In the genomic region with DNA sequence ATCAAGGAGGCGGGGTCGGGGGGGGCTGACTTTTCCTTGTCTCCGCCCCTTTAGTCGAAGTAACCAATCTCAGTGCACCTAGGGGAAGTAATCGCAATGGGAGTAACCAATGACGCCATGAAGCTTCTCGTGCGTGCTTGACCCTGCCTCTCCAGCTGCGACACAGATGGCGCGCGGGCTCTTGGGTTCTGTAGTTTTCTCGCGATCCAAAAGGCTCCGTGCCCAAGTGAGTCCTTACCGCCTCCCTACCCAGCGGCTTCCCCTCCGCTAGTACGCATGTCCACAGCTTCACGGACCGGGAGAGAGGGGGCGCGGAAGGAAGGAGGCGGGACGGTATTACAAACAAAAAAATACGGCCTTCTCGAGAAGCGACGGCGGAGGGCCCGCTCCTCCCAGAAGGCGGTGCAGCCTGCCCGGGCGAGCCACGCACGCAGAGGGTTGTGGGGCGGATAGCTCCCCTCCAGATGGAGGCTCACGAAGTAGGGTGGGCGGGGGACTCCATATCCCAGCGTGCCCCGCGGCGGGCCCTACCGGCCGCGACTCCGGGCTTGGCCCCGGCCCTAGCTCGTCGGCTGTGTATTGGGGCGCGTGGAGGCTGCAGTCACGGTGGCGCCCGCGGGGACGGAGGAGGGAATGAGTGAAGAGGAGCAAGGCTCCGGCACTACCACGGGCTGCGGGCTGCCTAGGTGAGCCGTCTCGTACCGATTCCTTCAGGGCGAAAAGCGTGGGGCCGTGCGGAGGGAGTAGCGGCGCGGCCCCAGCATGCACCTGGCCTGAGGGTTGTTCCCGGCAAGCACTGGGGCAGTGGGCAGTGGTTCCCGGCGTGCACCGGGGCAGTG, we compare ENCODE assay signal across 8 cellular contexts.
A peak's percentile ranks its signal among the peaks of the same experiment; 100 is the strongest.
DNase-seq lines count a peak whose midpoint lies in the region; ATAC-seq, FAIRE-seq and TF ChIP-seq lines count a peak whose summit lies in the region.

A gene with protein sequence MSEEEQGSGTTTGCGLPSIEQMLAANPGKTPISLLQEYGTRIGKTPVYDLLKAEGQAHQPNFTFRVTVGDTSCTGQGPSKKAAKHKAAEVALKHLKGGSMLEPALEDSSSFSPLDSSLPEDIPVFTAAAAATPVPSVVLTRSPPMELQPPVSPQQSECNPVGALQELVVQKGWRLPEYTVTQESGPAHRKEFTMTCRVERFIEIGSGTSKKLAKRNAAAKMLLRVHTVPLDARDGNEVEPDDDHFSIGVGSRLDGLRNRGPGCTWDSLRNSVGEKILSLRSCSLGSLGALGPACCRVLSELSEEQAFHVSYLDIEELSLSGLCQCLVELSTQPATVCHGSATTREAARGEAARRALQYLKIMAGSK (plus strand): TSS at position 508 of the 839 bp plus-strand sequence. CDS start 126 bp downstream, at position 634.

- TF ChIP-seq CTCF in AG09319 (IDR thresholded peaks at IDR 0.05; ENCODE audit: low read depth, low read length), result no peak

- peak; percentile 99 for DNase-seq in AG09319 (ENCODE audit: extremely low read depth, low read depth)
- DNase-seq in NCI-H446 treated with DMSO at 0.1 percent for 48 hours (lab: John Stamatoyannopoulos, UW), result peak; percentile 98
- DNase-seq in cerebellar cortex (ENCODE audit: low spot score), result peak; percentile 100
- DNase-seq in stimulated activated CD4-positive, alpha-beta T cell treated with anti-CD3 and anti-CD28 coated beads, Interleukin-12 subunit alpha, Interleukin-12 subunit beta, amount 100 ng/mL, for 4 hours, result peak; percentile 95

- ATAC-seq in GM19035 (IDR thresholded peaks at IDR 0.05; ENCODE audit: unreplicated experiment), result peak; percentile 79
- peak; percentile 85 for ATAC-seq in HG03354 (IDR thresholded peaks at IDR 0.05; ENCODE audit: poor library complexity, severe bottlenecking, unreplicated experiment)
- peak; percentile 81 to 85 for ATAC-seq in activated CD4-positive, CD25-positive, alpha-beta regulatory T cell treated with anti-CD3 and anti-CD28 coated beads, Interleukin-2, amount 50 U/mL, for 24 hours

- peak; percentile 96 for FAIRE-seq in islet of Langerhans (lab: Jason Lieb, UNC)

Comparison
In these comparisons a context has a peak if more than half of its experiments do, and no peak if none do; other contexts are left out.
1. Peak in every context shown above with its lines: DNase-seq and ATAC-seq.